1 cellular context compared by ENCODE assay signal in genomic region chr14:65044596-65044959, GRCh38.
TF ChIP-seq lines count a peak whose summit lies in the region.

No MANE protein-coding gene starts in this region.

TF ChIP-seq in K562, 482 proteins besides CTCF, POLR2A, EP300 and RAD21 (continued from another document and continues in another):
- TF ChIP-seq CREB5 (CRISPR knock-in tag; IDR thresholded peaks at IDR 0.05): no peak
- 0 out of 2 replicates have a peak, but pooled peaks have one; percentile 16 for TF ChIP-seq KLF6 (CRISPR knock-in tag; IDR thresholded peaks at IDR 0.05; ENCODE audit: borderline replicate concordance)
- TF ChIP-seq SIRT6 (IDR thresholded peaks at IDR 0.05; ENCODE audit: low read depth, low read length): no peak
- TF ChIP-seq KDM4B (IDR thresholded peaks at IDR 0.05; ENCODE audit: borderline replicate concordance in 2 of 2, low read depth in 1 of 2): no peak
- no peak for TF ChIP-seq ZNF512 (tag; IDR thresholded peaks at IDR 0.05)
- no peak for TF ChIP-seq ZNF23 (CRISPR knock-in tag; IDR thresholded peaks at IDR 0.05)
- TF ChIP-seq CSDE1 (IDR thresholded peaks at IDR 0.05): no peak
- TF ChIP-seq ZNF217 (CRISPR knock-in tag; IDR thresholded peaks at IDR 0.05): no peak
- no peak for TF ChIP-seq HIVEP1 (CRISPR knock-in tag; IDR thresholded peaks at IDR 0.05)
- peak; percentile 85 for TF ChIP-seq ZFP36 (IDR thresholded peaks at IDR 0.05; ENCODE audit: low read depth, low read length, partially characterized antibody)
- TF ChIP-seq NUFIP1 (IDR thresholded peaks at IDR 0.05; ENCODE audit: partially characterized antibody): no peak
- TF ChIP-seq ZNF444 (CRISPR knock-in tag; IDR thresholded peaks at IDR 0.05): no peak
- TF ChIP-seq ZNF407 (IDR thresholded peaks at IDR 0.05; ENCODE audit: low read depth): peak; percentile 70
- no peak for TF ChIP-seq CBX2 (IDR thresholded peaks at IDR 0.05; ENCODE audit: insufficient read depth, low read length, poor library complexity, severe bottlenecking)
- TF ChIP-seq BRF2 (IDR thresholded peaks at IDR 0.05; ENCODE audit: borderline replicate concordance, insufficient read depth, insufficient read length): no peak
- no peak for TF ChIP-seq ZNF511 (CRISPR knock-in tag; IDR thresholded peaks at IDR 0.05)
- no peak for TF ChIP-seq TEAD1 (CRISPR knock-in tag; IDR thresholded peaks at IDR 0.05)
- no peak for TF ChIP-seq FOXO4 (CRISPR knock-in tag; IDR thresholded peaks at IDR 0.05)
- no peak for TF ChIP-seq ZFPM2 (CRISPR knock-in tag; IDR thresholded peaks at IDR 0.05)
- TF ChIP-seq KLF16 (IDR thresholded peaks at IDR 0.05): peak; percentile 84
- TF ChIP-seq CXXC5 (CRISPR knock-in tag; IDR thresholded peaks at IDR 0.05): peak; percentile 72
- TF ChIP-seq PRDM10 (IDR thresholded peaks at IDR 0.05; ENCODE audit: partially characterized antibody): peak; percentile 44
- TF ChIP-seq MECOM (CRISPR knock-in tag; IDR thresholded peaks at IDR 0.05): no peak
- no peak for TF ChIP-seq GTF2A2 (tag; IDR thresholded peaks at IDR 0.05)
- TF ChIP-seq KAT2B (IDR thresholded peaks at IDR 0.05; ENCODE audit: low read depth, low read length): no peak
- no peak for TF ChIP-seq ZNF239 (CRISPR knock-in tag; IDR thresholded peaks at IDR 0.05)
- peak; percentile 72 for TF ChIP-seq VEZF1 (CRISPR knock-in tag; IDR thresholded peaks at IDR 0.05)
- no peak for TF ChIP-seq SLC30A9 (CRISPR knock-in tag; IDR thresholded peaks at IDR 0.05)
- TF ChIP-seq SRSF9 (IDR thresholded peaks at IDR 0.05; ENCODE audit: borderline replicate concordance, low read depth, low read length): no peak
- no peak for TF ChIP-seq ZBTB12 (CRISPR knock-in tag; IDR thresholded peaks at IDR 0.05)
- TF ChIP-seq ELK3 (CRISPR knock-in tag; IDR thresholded peaks at IDR 0.05): no peak
- no peak for TF ChIP-seq SMARCA5 (IDR thresholded peaks at IDR 0.05)
- TF ChIP-seq U2AF2 (optimal IDR thresholded peaks at IDR 0.05; ENCODE audit: low read depth, low read length): no peak
- peak; percentile 35; the same call in 1 of the 2 replicates for TF ChIP-seq MBD2 (IDR thresholded peaks at IDR 0.05; ENCODE audit: borderline replicate concordance, low read depth)
- no peak for TF ChIP-seq ARNT (IDR thresholded peaks at IDR 0.05)
